Comparison of ENCODE assay signal across 1 cellular context in genomic region chr2:235577404-235578330, GRCh38.
TF ChIP-seq lines count a peak whose summit lies in the region.

No MANE protein-coding gene starts in this region.

TF ChIP-seq in HepG2, 621 proteins besides CTCF, POLR2A, EP300 and RAD21 (continued from another document and continues in another):
- TF ChIP-seq ATF3 (CRISPR knock-in tag; IDR thresholded peaks at IDR 0.05) (no peak), ZNF280B (CRISPR knock-in tag; IDR thresholded peaks at IDR 0.05; ENCODE audit: borderline replicate concordance) (0 out of 2 replicates have a peak, but pooled peaks have one; percentile 13), ZBTB3 (CRISPR knock-in tag; IDR thresholded peaks at IDR 0.05; ENCODE audit: borderline replicate concordance, low read depth) (no peak), RFX5 (IDR thresholded peaks at IDR 0.05; ENCODE audit: low read depth, low read length) (no peak), EZH2 (conservative IDR thresholded peaks at IDR 0.05; ENCODE audit: low read depth, low read length) (no peak), NCOA2 (CRISPR knock-in tag; IDR thresholded peaks at IDR 0.05) (0 out of 2 replicates have a peak, but pooled peaks have one; percentile 17), TSC22D2 (CRISPR knock-in tag; IDR thresholded peaks at IDR 0.05; ENCODE audit: borderline replicate concordance) (no peak), NCOA5 (CRISPR knock-in tag; IDR thresholded peaks at IDR 0.05) (no peak), MED1 (CRISPR knock-in tag; IDR thresholded peaks at IDR 0.05) (peak; percentile 59; the same call in 1 of the 2 replicates), CBX5 (CRISPR knock-in tag; IDR thresholded peaks at IDR 0.05; ENCODE audit: borderline replicate concordance) (no peak), ZNF792 (CRISPR knock-in tag; IDR thresholded peaks at IDR 0.05) (0 out of 2 replicates have a peak, but pooled peaks have one; percentile 20), ZNF142 (CRISPR knock-in tag; IDR thresholded peaks at IDR 0.05) (peak; percentile 41; the same call in 1 of the 2 replicates), HOXA9 (CRISPR knock-in tag; IDR thresholded peaks at IDR 0.05; ENCODE audit: borderline replicate concordance) (no peak), ZNF501 (CRISPR knock-in tag; IDR thresholded peaks at IDR 0.05) (no peak; the same call in none of the 2 replicates), LBX2 (CRISPR knock-in tag; IDR thresholded peaks at IDR 0.05; ENCODE audit: borderline replicate concordance) (no peak), RELA (CRISPR knock-in tag; IDR thresholded peaks at IDR 0.05) (no peak), FOXC1 (CRISPR knock-in tag; IDR thresholded peaks at IDR 0.05; ENCODE audit: borderline replicate concordance) (0 out of 2 replicates have a peak, but pooled peaks have one; percentile 6), HMGA1 (CRISPR knock-in tag; conservative IDR thresholded peaks at IDR 0.05) (no peak), ZNF101 (CRISPR knock-in tag; IDR thresholded peaks at IDR 0.05; ENCODE audit: borderline replicate concordance, low read depth) (no peak), JUNB (CRISPR knock-in tag; IDR thresholded peaks at IDR 0.05; ENCODE audit: borderline replicate concordance) (no peak), ZSCAN21 (CRISPR knock-in tag; IDR thresholded peaks at IDR 0.05; ENCODE audit: borderline replicate concordance) (0 out of 2 replicates have a peak, but pooled peaks have one; percentile 26), ZFP41 (CRISPR knock-in tag; IDR thresholded peaks at IDR 0.05; ENCODE audit: borderline replicate concordance) (0 out of 2 replicates have a peak, but pooled peaks have one; percentile 41), PATZ1 (CRISPR knock-in tag; IDR thresholded peaks at IDR 0.05) (peak; percentile 75), PRDM10 (CRISPR knock-in tag; IDR thresholded peaks at IDR 0.05; ENCODE audit: low read depth) (peak; percentile 83; the same call in 1 of the 2 replicates), YEATS4 (CRISPR knock-in tag; IDR thresholded peaks at IDR 0.05; ENCODE audit: borderline replicate concordance) (no peak), IKZF5 (CRISPR knock-in tag; IDR thresholded peaks at IDR 0.05) (peak; percentile 67), KDM6A (CRISPR knock-in tag; IDR thresholded peaks at IDR 0.05; ENCODE audit: low read depth) (no peak), HNF4G (IDR thresholded peaks at IDR 0.05; ENCODE audit: borderline replicate concordance, low read depth, low read length) (no peak), HNF4G (CRISPR knock-in tag; IDR thresholded peaks at IDR 0.05; ENCODE audit: borderline replicate concordance, low read depth) (peak; percentile 17; the same call in 1 of the 2 replicates), PAWR (CRISPR knock-in tag; IDR thresholded peaks at IDR 0.05; ENCODE audit: borderline replicate concordance) (0 out of 2 replicates have a peak, but pooled peaks have one; percentile 64), HOXA7 (CRISPR knock-in tag; IDR thresholded peaks at IDR 0.05) (no peak), HNF1A (IDR thresholded peaks at IDR 0.05; ENCODE audit: low read depth) (no peak), HNF1A (CRISPR knock-in tag; IDR thresholded peaks at IDR 0.05; ENCODE audit: borderline replicate concordance) (peak; percentile 67; the same call in 1 of the 2 replicates), NR3C1 (CRISPR knock-in tag; IDR thresholded peaks at IDR 0.05) (no peak), FOSL2 (CRISPR knock-in tag; IDR thresholded peaks at IDR 0.05) (peak; percentile 35; the same call in 1 of the 2 replicates), ETV6 (CRISPR knock-in tag; conservative IDR thresholded peaks at IDR 0.05) (no peak), TRAFD1 (CRISPR knock-in tag; IDR thresholded peaks at IDR 0.05; ENCODE audit: borderline replicate concordance) (no peak)
